ENCODE assay signal across 20 cellular contexts in the genomic region with DNA sequence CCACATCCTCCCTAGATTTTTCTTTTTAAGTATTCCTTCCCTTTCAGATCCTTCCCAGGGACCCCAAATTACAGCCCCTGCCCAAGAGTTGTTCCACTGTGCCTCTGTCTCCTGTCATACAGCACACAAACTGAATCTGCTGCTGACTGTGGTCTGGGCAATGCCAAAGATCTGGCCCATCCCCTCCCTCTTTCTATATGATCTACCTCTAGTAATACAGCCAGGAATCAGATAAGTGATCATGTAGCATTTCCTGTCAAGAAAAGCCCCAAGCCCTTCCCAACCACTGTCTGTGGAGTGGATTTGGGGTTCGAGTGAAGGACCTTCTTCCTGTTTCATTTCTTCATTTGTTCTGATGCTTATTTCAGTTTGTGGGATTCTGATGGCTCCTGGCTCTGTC. TPM values are rescaled to one million over a fixed set of nuclear protein-coding genes. Genes with fewer than 3 reads are reported as not detected.
"Had no signal": no experiment of that assay in that cellular context is flagged by ENCODE, and none has a peak within 500 bp of the region (broad histone marks: within the 10 kb centered on the region; RNA-seq: fewer than 3 reads in every experiment).

No MANE protein-coding gene starts in this region.

- H3K4me1 Mint-ChIP-seq: WTC11 had no signal

- H3K27ac Mint-ChIP-seq: activated CD4-positive, alpha-beta T cell treated with anti-CD3 and anti-CD28 coated beads for 36 hours; activated CD8-positive, alpha-beta memory T cell treated with anti-CD3 and anti-CD28 coated beads, Interleukin-2, amount 10 ng/mL, durations not matched to agents 7 days and 5 days; activated naive CD8-positive, alpha-beta T cell treated with anti-CD3 and anti-CD28 coated beads, Interleukin-2, amount 10 ng/mL, durations not matched to agents 7 days and 5 days; stimulated activated naive B cell treated with anti-CD40 and anti-IgM and Interleukin-4, amounts not matched to agents 10 μg/mL and 1 μg/mL and 100 μg/mL, for 72 hours; T-helper 2 cell treated with Interferon-gamma antibody and Interleukin-4, amounts not matched to agents 5 μg/mL and 100 μg/mL, for 36 hours; WTC11 had no signal

- DNase-seq: activated CD4-positive, alpha-beta T cell treated with anti-CD3 and anti-CD28 coated beads for 36 hours; activated CD4-positive, alpha-beta T cell treated with anti-CD3 and anti-CD28 coated beads, Interleukin-2, amount 50 U/mL, for 48 hours; activated CD8-positive, alpha-beta memory T cell treated with anti-CD3 and anti-CD28 coated beads, Interleukin-2, amount 10 ng/mL, durations not matched to agents 7 days and 5 days; activated naive CD4-positive, alpha-beta T cell; activated naive CD8-positive, alpha-beta T cell treated with anti-CD3 and anti-CD28 coated beads, Interleukin-2, amount 10 ng/mL, durations not matched to agents 7 days and 5 days; central memory CD4-positive, alpha-beta T cell; colonic mucosa; head of caudate nucleus; mesendoderm; naive thymus-derived CD4-positive, alpha-beta T cell; pancreas; spleen; stimulated activated CD4-positive, alpha-beta T cell treated with anti-CD3 and anti-CD28 coated beads, Interleukin-4, amount 100 ng/mL, for 4 hours; stimulated activated naive B cell treated with anti-CD40 and anti-IgM and Interleukin-4, amounts not matched to agents 10 μg/mL and 1 μg/mL and 100 μg/mL, for 72 hours; upper lobe of right lung had no signal

- H3K27ac ChIP-seq: colonic mucosa, pancreas, spleen, thoracic aorta, upper lobe of right lung had no signal

- H3K27me3 Mint-ChIP-seq: activated CD4-positive, alpha-beta T cell treated with anti-CD3 and anti-CD28 coated beads for 36 hours had no signal

- H3K36me3 Mint-ChIP-seq: activated naive CD8-positive, alpha-beta T cell treated with anti-CD3 and anti-CD28 coated beads, Interleukin-2, amount 10 ng/mL, durations not matched to agents 7 days and 5 days; WTC11 had no signal

- H3K27me3 ChIP-seq: colonic mucosa, pancreas, upper lobe of right lung had no signal

- H3K9me3 ChIP-seq: colonic mucosa, pancreas, spleen, thoracic aorta, upper lobe of right lung had no signal

- H3K4me3 Mint-ChIP-seq: activated CD4-positive, alpha-beta T cell treated with anti-CD3 and anti-CD28 coated beads for 36 hours; activated CD8-positive, alpha-beta memory T cell treated with anti-CD3 and anti-CD28 coated beads, Interleukin-2, amount 10 ng/mL, durations not matched to agents 7 days and 5 days; activated naive CD8-positive, alpha-beta T cell treated with anti-CD3 and anti-CD28 coated beads, Interleukin-2, amount 10 ng/mL, durations not matched to agents 7 days and 5 days; brain; naive thymus-derived CD4-positive, alpha-beta T cell; stimulated activated naive B cell treated with anti-CD40 and anti-IgM and Interleukin-4, amounts not matched to agents 10 μg/mL and 1 μg/mL and 100 μg/mL, for 72 hours; T-helper 2 cell treated with Interferon-gamma antibody and Interleukin-4, amounts not matched to agents 5 μg/mL and 100 μg/mL, for 36 hours; WTC11 had no signal

- H3K9me3 Mint-ChIP-seq: activated naive CD8-positive, alpha-beta T cell treated with anti-CD3 and anti-CD28 coated beads, Interleukin-2, amount 10 ng/mL, durations not matched to agents 7 days and 5 days; naive thymus-derived CD4-positive, alpha-beta T cell; stimulated activated naive B cell treated with anti-CD40 and anti-IgM and Interleukin-4, amounts not matched to agents 10 μg/mL and 1 μg/mL and 100 μg/mL, for 72 hours; T-helper 2 cell treated with Interferon-gamma antibody and Interleukin-4, amounts not matched to agents 5 μg/mL and 100 μg/mL, for 36 hours; WTC11 had no signal

- FAIRE-seq: frontal cortex, pancreas had no signal

- H3K36me3 ChIP-seq: colonic mucosa, pancreas, thoracic aorta, upper lobe of right lung had no signal

- H3K4me1 ChIP-seq: pancreas had no signal

- H3K4me3 ChIP-seq: colonic mucosa, pancreas, spleen, thoracic aorta, upper lobe of right lung had no signal

- ATAC-seq: activated CD4-positive, alpha-beta T cell treated with anti-CD3 and anti-CD28 coated beads for 36 hours; activated CD8-positive, alpha-beta memory T cell treated with anti-CD3 and anti-CD28 coated beads, Interleukin-2, amount 10 ng/mL, durations not matched to agents 7 days and 5 days; naive thymus-derived CD4-positive, alpha-beta T cell; pancreas; stimulated activated naive B cell treated with anti-CD40 and anti-IgM and Interleukin-4, amounts not matched to agents 10 μg/mL and 1 μg/mL and 100 μg/mL, for 72 hours; upper lobe of right lung; WTC11 had no signal

RNA-seq across cellular contexts. Expression of gene VPS37D, which starts 45.1 kb away (rescaled TPM):
- total RNA-seq: activated CD8-positive, alpha-beta memory T cell treated with anti-CD3 and anti-CD28 coated beads, Interleukin-2, amount 10 ng/mL, durations not matched to agents 7 days and 5 days had no signal
- polyA plus RNA-seq: naive thymus-derived CD4-positive, alpha-beta T cell had no signal
